ENCODE assay signal across 1 cellular context in the genomic region with DNA sequence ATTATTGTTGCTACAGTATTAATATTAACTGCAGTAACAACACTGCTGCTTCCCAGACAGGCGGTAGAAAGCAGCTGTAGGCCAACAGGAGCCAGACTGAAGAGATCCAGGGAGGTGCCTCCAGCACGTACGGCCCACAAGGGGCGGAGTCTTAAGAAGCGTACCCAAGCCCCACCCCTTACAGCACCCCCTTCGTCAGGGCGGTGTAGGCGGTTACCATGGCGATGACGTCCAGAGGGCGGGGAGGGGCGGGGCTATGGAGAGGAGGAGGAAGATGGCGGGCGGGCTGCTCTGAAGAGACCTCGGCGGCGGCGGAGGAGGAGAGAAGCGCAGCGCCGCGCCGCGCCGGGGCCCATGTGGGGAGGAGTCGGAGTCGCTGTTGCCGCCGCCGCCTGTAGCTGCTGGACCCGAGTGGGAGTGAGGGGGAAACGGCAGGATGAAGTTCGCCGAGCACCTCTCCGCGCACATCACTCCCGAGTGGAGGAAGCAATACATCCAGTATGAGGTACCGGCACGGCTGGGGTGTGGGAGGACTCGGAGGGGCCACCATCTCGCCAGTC.
TF ChIP-seq lines count a peak whose summit lies in the region.

Gene XPR1 (plus strand): TSS at position 257 of the 560 bp plus-strand sequence. CDS start 180 bp downstream, at position 437.

TF ChIP-seq in SK-N-SH, 30 proteins besides CTCF, POLR2A, EP300 and RAD21 (continued from another document):
- TF ChIP-seq USF1 (IDR thresholded peaks at IDR 0.05; ENCODE audit: borderline replicate concordance, low read depth) (no peak), MXI1 (IDR thresholded peaks at IDR 0.05; ENCODE audit: low read depth, low read length) (peak; percentile 16; the same call in 1 of the 2 replicates), TCF12 (IDR thresholded peaks at IDR 0.05) (no peak), POLR2AphosphoS5 (IDR thresholded peaks at IDR 0.05; ENCODE audit: low read depth, low read length) (peak; percentile 62), MEF2A (IDR thresholded peaks at IDR 0.05; ENCODE audit: borderline replicate concordance, low read depth) (no peak), SIN3A (IDR thresholded peaks at IDR 0.05; ENCODE audit: borderline replicate concordance, low read depth, low read length) (no peak), ZBTB33 (IDR thresholded peaks at IDR 0.05; ENCODE audit: borderline replicate concordance, low read depth) (no peak)
- TF ChIP-seq, protein P1, sequence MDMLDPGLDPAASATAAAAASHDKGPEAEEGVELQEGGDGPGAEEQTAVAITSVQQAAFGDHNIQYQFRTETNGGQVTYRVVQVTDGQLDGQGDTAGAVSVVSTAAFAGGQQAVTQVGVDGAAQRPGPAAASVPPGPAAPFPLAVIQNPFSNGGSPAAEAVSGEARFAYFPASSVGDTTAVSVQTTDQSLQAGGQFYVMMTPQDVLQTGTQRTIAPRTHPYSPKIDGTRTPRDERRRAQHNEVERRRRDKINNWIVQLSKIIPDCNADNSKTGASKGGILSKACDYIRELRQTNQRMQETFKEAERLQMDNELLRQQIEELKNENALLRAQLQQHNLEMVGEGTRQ (IDR thresholded peaks at IDR 0.05; ENCODE audit: borderline replicate concordance, low read depth, low read length): no peak
